In genomic region chr9:87549774-87550173, GRCh38 we compare ENCODE assay signal across 26 cellular contexts.
"Had no signal": no experiment of that assay in that cellular context is flagged by ENCODE, and none has a peak within 500 bp of the region (broad histone marks: within the 10 kb centered on the region; RNA-seq: fewer than 3 reads in every experiment).

No MANE protein-coding gene starts in this region.

- H3K36me3 Mint-ChIP-seq: activated naive CD4-positive, alpha-beta T cell treated with anti-CD3 and anti-CD28 coated beads, Interleukin-2, amount 50 U/mL, for 24 hours; immature natural killer cell; natural killer cell had no signal

- H3K9me3 ChIP-seq: left lung, neutrophil, ovary, prostate gland, suprapubic skin, upper lobe of left lung had no signal

- H3K27me3 Mint-ChIP-seq: activated CD8-positive, alpha-beta memory T cell treated with anti-CD3 and anti-CD28 coated beads, Interleukin-2, amount 10 ng/mL, durations not matched to agents 7 days and 5 days; brain; dendritic cell treated with granulocyte-macrophage colony-stimulating factor and Interleukin-4, amounts not matched to agents 40 ng/mL and 50 ng/mL, for 4 days had no signal

- H3K27ac Mint-ChIP-seq: activated CD8-positive, alpha-beta memory T cell treated with anti-CD3 and anti-CD28 coated beads, Interleukin-2, amount 10 ng/mL, durations not matched to agents 7 days and 5 days; activated CD8-positive, alpha-beta T cell treated with anti-CD3 and anti-CD28 coated beads for 36 hours; activated naive CD4-positive, alpha-beta T cell treated with anti-CD3 and anti-CD28 coated beads, Interleukin-2, amount 50 U/mL, for 24 hours; brain; dendritic cell treated with granulocyte-macrophage colony-stimulating factor and Interleukin-4, amounts not matched to agents 40 ng/mL and 50 ng/mL, for 4 days; immature natural killer cell; natural killer cell; stimulated activated naive CD8-positive, alpha-beta T cell treated with anti-CD3 and anti-CD28 coated beads, Interleukin-15, amount 100 ng/mL, for 72 hours had no signal

- H3K4me3 Mint-ChIP-seq: activated CD8-positive, alpha-beta memory T cell treated with anti-CD3 and anti-CD28 coated beads, Interleukin-2, amount 10 ng/mL, durations not matched to agents 7 days and 5 days; activated CD8-positive, alpha-beta T cell treated with anti-CD3 and anti-CD28 coated beads for 36 hours; activated naive CD4-positive, alpha-beta T cell treated with anti-CD3 and anti-CD28 coated beads, Interleukin-2, amount 50 U/mL, for 24 hours; brain; dendritic cell treated with granulocyte-macrophage colony-stimulating factor and Interleukin-4, amounts not matched to agents 40 ng/mL and 50 ng/mL, for 4 days; immature natural killer cell; natural killer cell; stimulated activated naive CD8-positive, alpha-beta T cell treated with anti-CD3 and anti-CD28 coated beads, Interleukin-15, amount 100 ng/mL, for 72 hours had no signal

- H3K4me1 ChIP-seq: prostate gland had no signal

- H3K9me3 Mint-ChIP-seq: activated naive CD4-positive, alpha-beta T cell treated with anti-CD3 and anti-CD28 coated beads, Interleukin-2, amount 50 U/mL, for 24 hours; natural killer cell had no signal

- H3K4me3 ChIP-seq: hepatocyte, left lung, lung, ovary, prostate gland, skin epidermis, suprapubic skin, upper lobe of left lung had no signal

- H3K27ac ChIP-seq: hepatocyte, left lung, neutrophil, ovary, prostate gland, skin epidermis, suprapubic skin, upper lobe of left lung had no signal

- H3K36me3 ChIP-seq: left lung, neutrophil, ovary, prostate gland, suprapubic skin had no signal

- H3K27me3 ChIP-seq: hepatocyte, left lung, neutrophil, ovary, suprapubic skin, upper lobe of left lung had no signal

- H3K4me1 Mint-ChIP-seq: activated CD8-positive, alpha-beta memory T cell treated with anti-CD3 and anti-CD28 coated beads, Interleukin-2, amount 10 ng/mL, durations not matched to agents 7 days and 5 days; activated naive CD4-positive, alpha-beta T cell treated with anti-CD3 and anti-CD28 coated beads, Interleukin-2, amount 50 U/mL, for 24 hours; immature natural killer cell; natural killer cell; stimulated activated naive CD8-positive, alpha-beta T cell treated with anti-CD3 and anti-CD28 coated beads, Interleukin-15, amount 100 ng/mL, for 72 hours had no signal

- ATAC-seq: activated CD8-positive, alpha-beta memory T cell treated with anti-CD3 and anti-CD28 coated beads, Interleukin-2, amount 10 ng/mL, durations not matched to agents 7 days and 5 days; activated CD8-positive, alpha-beta T cell treated with anti-CD3 and anti-CD28 coated beads for 36 hours; left lung; natural killer cell; right cardiac atrium; stimulated activated naive CD8-positive, alpha-beta T cell treated with anti-CD3 and anti-CD28 coated beads, Interleukin-15, amount 100 ng/mL, for 72 hours had no signal

- DNase-seq: activated CD4-positive, alpha-beta T cell treated with anti-CD3 and anti-CD28 coated beads for 48 hours; activated CD8-positive, alpha-beta memory T cell treated with anti-CD3 and anti-CD28 coated beads, Interleukin-2, amount 10 ng/mL, durations not matched to agents 7 days and 5 days; activated CD8-positive, alpha-beta T cell treated with anti-CD3 and anti-CD28 coated beads for 36 hours; activated gamma-delta T cell; activated T-cell treated with anti-CD3 and anti-CD28 coated beads for 4 hours; aorta; effector CD4-positive, alpha-beta T cell; foreskin fibroblast; immature natural killer cell; left lung; natural killer cell; ovary; right cardiac atrium; stimulated activated CD4-positive, alpha-beta T cell treated with anti-CD3 and anti-CD28 coated beads, Interleukin-1b, Interleukin-23, amount 100 ng/mL, for 48 hours; stimulated activated naive CD8-positive, alpha-beta T cell treated with anti-CD3 and anti-CD28 coated beads, Interleukin-15, amount 100 ng/mL, for 72 hours; T-helper 2 cell; upper lobe of left lung had no signal
